In genomic region chr2:169768262-169768995, GRCh38 we compare ENCODE assay signal across 7 cellular contexts. TPM values are rescaled to one million over a fixed set of nuclear protein-coding genes. Genes with fewer than 3 reads are reported as not detected.
DNase-seq lines count a peak whose midpoint lies in the region; ATAC-seq and TF ChIP-seq lines count a peak whose summit lies in the region.

No MANE protein-coding gene starts in this region.

- no peaks in the 10 kb centered on the region for H3K9me3 Mint-ChIP-seq in WTC11
- no peaks in the 10 kb centered on the region for H3K9me3 Mint-ChIP-seq in naive thymus-derived CD4-positive, alpha-beta T cell

- no peaks in the 10 kb centered on the region for H3K4me1 ChIP-seq in naive thymus-derived CD4-positive, alpha-beta T cell (ENCODE audit: control insufficient read depth in 2 of 2, insufficient read depth in 2 of 2, low read length in 2 of 2)
- peaks cover 7% of the 10 kb centered on the region for H3K4me1 ChIP-seq in upper lobe of right lung

- H3K9me3 ChIP-seq in naive thymus-derived CD4-positive, alpha-beta T cell (ENCODE audit: control insufficient read depth in 2 of 3, low read length in 3 of 3) = no peaks in the 10 kb centered on the region
- H3K9me3 ChIP-seq in upper lobe of right lung = no peaks in the 10 kb centered on the region

- H3K27ac Mint-ChIP-seq in WTC11 = no peak overlapping the region
- peak overlapping the region in 1 of 9 donors; percentile 49 for H3K27ac Mint-ChIP-seq in naive thymus-derived CD4-positive, alpha-beta T cell

- no peaks in the 10 kb centered on the region for H3K36me3 Mint-ChIP-seq in WTC11
- peaks cover 0 to 1% (median 0%) of the 10 kb centered on the region in 5 donors for H3K36me3 Mint-ChIP-seq in naive thymus-derived CD4-positive, alpha-beta T cell

- peaks cover 16% of the 10 kb centered on the region for H3K27me3 Mint-ChIP-seq in WTC11 (ENCODE audit: low read depth)
- peaks cover 6 to 22% (median 14%) of the 10 kb centered on the region in 5 donors for H3K27me3 Mint-ChIP-seq in naive thymus-derived CD4-positive, alpha-beta T cell

- POLR2A ChIA-PET in WTC11 (lab: Charles Lee) = interaction anchor here (0.5 kb wide), 1 partner anchor 138 kb away, joined by 4 read pairs; no protein-coding TSS in a partner anchor
- POLR2A ChIA-PET in naive thymus-derived CD4-positive, alpha-beta T cell (lab: Charles Lee) = no interaction called here

- peaks cover 0 to 13% of the 10 kb centered on the region in 2 donors for H3K27me3 ChIP-seq in naive thymus-derived CD4-positive, alpha-beta T cell (ENCODE audit: control insufficient read depth in 2 of 2, insufficient read depth in 2 of 2, low read length in 2 of 2)
- H3K27me3 ChIP-seq in upper lobe of right lung = peaks cover 14% of the 10 kb centered on the region

- H3K36me3 ChIP-seq in naive thymus-derived CD4-positive, alpha-beta T cell (ENCODE audit: control insufficient read depth in 2 of 3, insufficient read depth in 3 of 3, low read length in 3 of 3) = no peaks in the 10 kb centered on the region
- H3K36me3 ChIP-seq in upper lobe of right lung = no peaks in the 10 kb centered on the region

- intact Hi-C loops in naive thymus-derived CD4-positive, alpha-beta T cell (cut with micrococcal nuclease) = no loop called here
- intact Hi-C loops in upper lobe of right lung (cut with DNase I) = no loop called here

- H3K4me3 Mint-ChIP-seq in WTC11 = no peak overlapping the region; the same call in 1 of the 2 replicates
- peak overlapping the region; percentile 58 to 82 (median 76) for H3K4me3 Mint-ChIP-seq in naive thymus-derived CD4-positive, alpha-beta T cell

- no peak overlapping the region for H3K27ac ChIP-seq in naive thymus-derived CD4-positive, alpha-beta T cell (ENCODE audit: low read depth, low read length)
- no peak overlapping the region for H3K27ac ChIP-seq in upper lobe of right lung

- ATAC-seq in WTC11 (peak; percentile 47; the same call in 1 of the 2 replicates), upper lobe of right lung (peak; percentile 50), HG03457 (IDR thresholded peaks at IDR 0.05; ENCODE audit: unreplicated experiment) (no peak)
- ATAC-seq in naive thymus-derived CD4-positive, alpha-beta T cell = peak; percentile 58

- H3K4me3 ChIP-seq in naive thymus-derived CD4-positive, alpha-beta T cell (ENCODE audit: low read length) = peak overlapping the region; percentile 53
- H3K4me3 ChIP-seq in upper lobe of right lung = peak overlapping the region; percentile 32

- DNase-seq in WTC11 (ENCODE audit: low spot score) (peak; percentile 21), upper lobe of right lung (peak; percentile 65), NCI-H510A (lab: John Stamatoyannopoulos, UW) (no peak), mesenteric fat pad (ENCODE audit: low spot score) (no peak)
- peak; percentile 23 for DNase-seq in central memory CD4-positive, alpha-beta T cell
- peak in 8 of 9 donors; percentile 11 to 33 (median 26) for DNase-seq in naive thymus-derived CD4-positive, alpha-beta T cell

- H3K4me1 Mint-ChIP-seq in WTC11 = peaks cover 4% of the 10 kb centered on the region; the same call in 1 of the 2 replicates
- H3K4me1 Mint-ChIP-seq in naive thymus-derived CD4-positive, alpha-beta T cell = peaks cover 0 to 15% (median 13%) of the 10 kb centered on the region in 7 donors

- CTCF ChIA-PET in WTC11 (lab: Charles Lee) = interaction anchor here (1.1 to 1.9 kb wide), 3 partner anchors 9 to 22 kb away, joined by 3 to 5 read pairs (median 5); no protein-coding TSS in a partner anchor
- CTCF ChIA-PET in naive thymus-derived CD4-positive, alpha-beta T cell (lab: Charles Lee) = interaction anchor here (0.7 kb wide), 1 partner anchor 659 kb away, joined by 3 read pairs; no protein-coding TSS in a partner anchor

- no peak for TF ChIP-seq CTCF in WTC11 (IDR thresholded peaks at IDR 0.05)
- TF ChIP-seq CTCF in upper lobe of right lung (IDR thresholded peaks at IDR 0.05) = no peak

TF ChIP-seq in WTC11, 78 proteins besides CTCF, POLR2A, EP300 and RAD21 (continues in another document):
- no peak for TF ChIP-seq MYBL2 (CRISPR knock-in tag; IDR thresholded peaks at IDR 0.05)
- TF ChIP-seq ZBTB21 (CRISPR knock-in tag; IDR thresholded peaks at IDR 0.05; ENCODE audit: borderline replicate concordance) = no peak
- TF ChIP-seq ZSCAN18 (CRISPR knock-in tag; IDR thresholded peaks at IDR 0.05) = no peak
- TF ChIP-seq MAX (CRISPR knock-in tag; IDR thresholded peaks at IDR 0.05) = no peak
- no peak for TF ChIP-seq ZNF671 (CRISPR knock-in tag; IDR thresholded peaks at IDR 0.05)
- TF ChIP-seq ZNF281 (CRISPR knock-in tag; IDR thresholded peaks at IDR 0.05) = no peak
- TF ChIP-seq OVOL2 (CRISPR knock-in tag; IDR thresholded peaks at IDR 0.05; ENCODE audit: borderline replicate concordance) = no peak
- TF ChIP-seq ETV6 (CRISPR knock-in tag; IDR thresholded peaks at IDR 0.05) = no peak

RNA-seq across cellular contexts. Expression of gene SSB, which starts 30.2 kb away (rescaled TPM):
- total RNA-seq in WTC11 (2021) (201 to 235 TPM (median 202 TPM) in 3 replicates), upper lobe of right lung (70.7 TPM), mesenteric fat pad (184 TPM)
- total RNA-seq in naive thymus-derived CD4-positive, alpha-beta T cell = 100 to 1,000 TPM in 3 of 5 experiments, 10 to 100 TPM in 2; 88.3 to 104 (median 102) TPM
- 100 to 1,000 TPM in 1 of 2 donors, 10 to 100 TPM in 1; 80.5 to 150 TPM for polyA plus RNA-seq in naive thymus-derived CD4-positive, alpha-beta T cell

RNA-seq across cellular contexts. Expression of gene KLHL23, which starts 34.8 kb away (rescaled TPM):
- total RNA-seq in WTC11 (2021) (44.2 to 45.8 TPM (median 45.6 TPM) in 3 replicates), upper lobe of right lung (12.1 TPM), mesenteric fat pad (3.1 TPM)
- 1 to 10 TPM; 1.1 to 3.9 (median 2.7) TPM for total RNA-seq in naive thymus-derived CD4-positive, alpha-beta T cell
- polyA plus RNA-seq in naive thymus-derived CD4-positive, alpha-beta T cell = 1 to 10 TPM; 1.5 to 3.8 TPM

RNA-seq across cellular contexts. Expression of gene METTL5, which starts 56.3 kb away (rescaled TPM):
- total RNA-seq in WTC11 (2021) (89.9 to 90.9 TPM (median 90.4 TPM) in 3 replicates), upper lobe of right lung (34.7 TPM), mesenteric fat pad (69.4 TPM)
- 10 to 100 TPM; 21.1 to 52.9 (median 44.2) TPM for total RNA-seq in naive thymus-derived CD4-positive, alpha-beta T cell
- polyA plus RNA-seq in naive thymus-derived CD4-positive, alpha-beta T cell = 100 to 1,000 TPM; 112 to 149 TPM

RNA-seq across cellular contexts. Expression of gene UBR3, which starts 58.8 kb away (rescaled TPM):
- total RNA-seq in WTC11 (2021) = 13.0 to 16.4 TPM (median 14.3 TPM) in 3 replicates
- 10 to 100 TPM; 28.4 to 48.2 (median 44.6) TPM for total RNA-seq in naive thymus-derived CD4-positive, alpha-beta T cell
- 10 to 100 TPM in 1 of 2 donors, 1 to 10 TPM in 1; 7.7 to 12.5 TPM for polyA plus RNA-seq in naive thymus-derived CD4-positive, alpha-beta T cell
- total RNA-seq in upper lobe of right lung = 42.8 TPM
- 62.9 TPM for total RNA-seq in mesenteric fat pad

Comparison
In these comparisons a context has a peak if more than half of its experiments do, and no peak if none do; other contexts are left out.
1. DNase-seq: peak in WTC11 (single experiment), central memory CD4-positive, alpha-beta T cell (single experiment), naive thymus-derived CD4-positive, alpha-beta T cell (8 of 9) and upper lobe of right lung (single experiment); none in NCI-H510A (single experiment) and mesenteric fat pad (single experiment).